Comparison of ENCODE assay signal across 8 cellular contexts in genomic region chr21:32770514-32771133, GRCh38. TPM values are rescaled to one million over a fixed set of nuclear protein-coding genes. Genes with fewer than 3 reads are reported as not detected.
DNase-seq lines count a peak whose midpoint lies in the region; ATAC-seq and TF ChIP-seq lines count a peak whose summit lies in the region.

No MANE protein-coding gene starts in this region.

- no TSS peak for BruUV-seq in Panc1 (replicated peaks; lab: Mats Ljungman, UMichigan)

- peaks cover 49% of the 10 kb centered on the region for H4K20me1 ChIP-seq in GM23338 (replicated peaks; ENCODE audit: insufficient read depth)

- no peak overlapping the region for H2AFZ ChIP-seq in GM23338

- no peak for DNase-seq in CD4-positive, alpha-beta memory T cell
- DNase-seq in GM23338 (ENCODE audit: low spot score) (no peak), Panc1 (ENCODE audit: low read depth, low spot score) (no peak), dorsolateral prefrontal cortex (peak in 2 of 10 donors; percentile 5 to 21), mucosa of descending colon (no peak), NCI-H2107 (lab: John Stamatoyannopoulos, UW) (no peak), DMS114 treated with DMSO at 0.1 percent for 48 hours (lab: John Stamatoyannopoulos, UW; ENCODE audit: unreplicated experiment) (no peak)

- intact Hi-C loops in CD4-positive, alpha-beta memory T cell (cut with micrococcal nuclease) = loop anchor here (1.0 to 5.0 kb wide), 2 partner anchors 158 to 358 kb away; partner anchors contain the start of genes CFAP298 and EVA1C
- intact Hi-C loops in Panc1 (cut with micrococcal nuclease; ENCODE audit: unreplicated experiment) (no loop called here), dorsolateral prefrontal cortex (cut with DNase I) (loop anchor here (1.0 to 10.0 kb wide), 3 partner anchors 42 to 872 kb away; partner anchors contain the start of genes CRYZL1 (in 1 of the 2), ITSN1 (in 1 of the 2) and SYNJ1 (in 1 of the 2)), mucosa of descending colon (cut with DNase I, micrococcal nuclease) (no loop called here)

- H3K27me3 Mint-ChIP-seq in CD4-positive, alpha-beta memory T cell = peaks cover 0 to 3% of the 10 kb centered on the region in 2 donors
- peaks cover 7% of the 10 kb centered on the region for H3K27me3 Mint-ChIP-seq in GM23338 (ENCODE audit: insufficient read depth, low read depth, poor library complexity)

- peaks cover 0 to 8% (median 3%) of the 10 kb centered on the region in 8 donors for H3K9me3 Mint-ChIP-seq in CD4-positive, alpha-beta memory T cell
- H3K9me3 Mint-ChIP-seq in GM23338 = no peaks in the 10 kb centered on the region; the same call in 2 of the 3 replicates

- ATAC-seq in GM23338 = peak; percentile 10
- peak; percentile 12 for ATAC-seq in Panc1
- ATAC-seq in mucosa of descending colon = peak; percentile 3
- no peak for ATAC-seq in HG02678 (IDR thresholded peaks at IDR 0.05; ENCODE audit: unreplicated experiment)

- H3K36me3 Mint-ChIP-seq in CD4-positive, alpha-beta memory T cell = peaks cover 24 to 43% of the 10 kb centered on the region in 2 donors
- H3K36me3 Mint-ChIP-seq in GM23338 (ENCODE audit: low read depth) = peaks cover 45% of the 10 kb centered on the region

- H3K4me2 ChIP-seq in GM23338 = peak overlapping the region; percentile 94

- H3K4me3 ChIP-seq in CD4-positive, alpha-beta memory T cell (ENCODE audit: low read length in 2 of 2) = peak overlapping the region; percentile 77 to 85
- H3K4me3 ChIP-seq in GM23338 (peak overlapping the region; percentile 83), Panc1 (ENCODE audit: low read depth in 2 of 2, low read length in 2 of 2) (peak overlapping the region; percentile 89 to 96), dorsolateral prefrontal cortex (peak overlapping the region; percentile 48 to 97 (median 85)), mucosa of descending colon (peak overlapping the region; percentile 54)

- peak overlapping the region; percentile 55 to 97 (median 94) for H3K27ac Mint-ChIP-seq in CD4-positive, alpha-beta memory T cell
- H3K27ac Mint-ChIP-seq in GM23338 = peak overlapping the region; percentile 99

- no peaks in the 10 kb centered on the region for H3K9me2 ChIP-seq in GM23338 (ENCODE audit: insufficient read depth)

- CTCF ChIA-PET in CD4-positive, alpha-beta memory T cell (lab: Charles Lee; ENCODE audit: partially characterized antibody) = interaction anchor here (1.3 to 2.8 kb wide), 5 partner anchors 14 to 591 kb away, joined by 4 to 34 read pairs (median 10); partner anchors contain the start of gene SYNJ1
- CTCF ChIA-PET in Panc1 (lab: Charles Lee) = interaction anchor here (0.6 kb wide), 1 partner anchor 129 kb away, joined by 3 read pairs; no protein-coding TSS in a partner anchor

- H3K9me3 ChIP-seq in CD4-positive, alpha-beta memory T cell (ENCODE audit: control insufficient read depth in 1 of 2, low read length in 2 of 2) = no peaks in the 10 kb centered on the region
- no peaks in the 10 kb centered on the region for H3K9me3 ChIP-seq in Panc1 (ENCODE audit: control insufficient read depth, insufficient read depth, low read depth, low read length)
- H3K9me3 ChIP-seq in mucosa of descending colon = no peaks in the 10 kb centered on the region

- H3K4me3 Mint-ChIP-seq in CD4-positive, alpha-beta memory T cell = peak overlapping the region; percentile 91 to 97 (median 96)
- H3K4me3 Mint-ChIP-seq in GM23338 = peak overlapping the region; percentile 100

- H3K4me1 Mint-ChIP-seq in CD4-positive, alpha-beta memory T cell = peaks cover 41 to 74% (median 59%) of the 10 kb centered on the region in 4 donors
- peaks cover 24% of the 10 kb centered on the region for H3K4me1 Mint-ChIP-seq in GM23338

- H3K79me2 ChIP-seq in GM23338 (replicated peaks; ENCODE audit: insufficient read depth) = peaks cover 56% of the 10 kb centered on the region

- H3F3A ChIP-seq in GM23338 (replicated peaks; ENCODE audit: low read depth) = no peaks in the 10 kb centered on the region

- H3K4me1 ChIP-seq in CD4-positive, alpha-beta memory T cell (ENCODE audit: insufficient read depth, low read length) = peaks cover 61% of the 10 kb centered on the region
- peaks cover 24% of the 10 kb centered on the region for H3K4me1 ChIP-seq in GM23338 (ENCODE audit: insufficient read depth)
- H3K4me1 ChIP-seq in Panc1 (ENCODE audit: control insufficient read depth, insufficient read depth, low read length) = peaks cover 6% of the 10 kb centered on the region
- H3K4me1 ChIP-seq in mucosa of descending colon (ENCODE audit: low read depth) = peaks cover 22% of the 10 kb centered on the region

- no peaks in the 10 kb centered on the region for H3K27me3 ChIP-seq in CD4-positive, alpha-beta memory T cell (ENCODE audit: insufficient read depth, low read length)
- H3K27me3 ChIP-seq in GM23338 (ENCODE audit: insufficient read depth) = no peaks in the 10 kb centered on the region
- no peaks in the 10 kb centered on the region for H3K27me3 ChIP-seq in Panc1 (ENCODE audit: control insufficient read depth, insufficient read depth, low read length)
- H3K27me3 ChIP-seq in dorsolateral prefrontal cortex = no peaks in the 10 kb centered on the region

- H3K36me3 ChIP-seq in CD4-positive, alpha-beta memory T cell (ENCODE audit: insufficient read depth, low read length) = peaks cover 10% of the 10 kb centered on the region
- H3K36me3 ChIP-seq in GM23338 (ENCODE audit: insufficient read depth) (peaks cover 24% of the 10 kb centered on the region; the same call in 1 of the 2 replicates), Panc1 (ENCODE audit: control insufficient read depth, insufficient read depth, low read length) (peaks cover 5% of the 10 kb centered on the region), mucosa of descending colon (ENCODE audit: low read depth) (no peaks in the 10 kb centered on the region)

- H3K27ac ChIP-seq in CD4-positive, alpha-beta memory T cell (ENCODE audit: low read depth, low read length) = peak overlapping the region; percentile 71
- H3K27ac ChIP-seq in GM23338 (ENCODE audit: low read depth) (no peak overlapping the region), Panc1 (ENCODE audit: low read length) (peak overlapping the region; percentile 87), dorsolateral prefrontal cortex (peak overlapping the region in 53 of 59 donors; percentile 36 to 97 (median 87))

- POLR2A ChIA-PET in CD4-positive, alpha-beta memory T cell (lab: Charles Lee; ENCODE audit: partially characterized antibody) = interaction anchor here (0.6 to 4.1 kb wide), 15 partner anchors 8 to 855 kb away, joined by 3 to 90 read pairs (median 7); partner anchors contain the start of genes CFAP298, SYNJ1 and TMEM50B
- POLR2A ChIA-PET in Panc1 (lab: Charles Lee) = interaction anchor here (0.7 kb wide), 1 partner anchor 103 kb away, joined by 12 read pairs; no protein-coding TSS in a partner anchor

- in situ Hi-C loops in Panc1 (cut with HindIII; ENCODE audit: low pct_unique_long_range_greater_than_20kb, low sequenced_read_pairs) = no loop called here

- TF ChIP-seq CTCF in GM23338 (conservative IDR thresholded peaks at IDR 0.05; ENCODE audit: low read depth in 2 of 2) = no peak
- no peak for TF ChIP-seq CTCF in Panc1 (IDR thresholded peaks at IDR 0.05)
- no peak for TF ChIP-seq CTCF in dorsolateral prefrontal cortex (IDR thresholded peaks at IDR 0.05 in 54 of 56, conservative IDR thresholded peaks at IDR 0.05 in 2 of 56; ENCODE audit: low read depth in 1 of 56, partially characterized antibody in 56 of 56)
- TF ChIP-seq CTCF in mucosa of descending colon (IDR thresholded peaks at IDR 0.05) = no peak

TF ChIP-seq in GM23338, 12 proteins besides CTCF, POLR2A, EP300 and RAD21:
- no peak for TF ChIP-seq NANOG (IDR thresholded peaks at IDR 0.05; ENCODE audit: borderline replicate concordance)
- no peak for TF ChIP-seq JUNB (IDR thresholded peaks at IDR 0.05; ENCODE audit: unreplicated experiment)
- TF ChIP-seq STAT1 (IDR thresholded peaks at IDR 0.05; ENCODE audit: unreplicated experiment) = no peak
- no peak for TF ChIP-seq ZNF331 (CRISPR knock-in tag; IDR thresholded peaks at IDR 0.05; ENCODE audit: low read depth)
TF ChIP-seq in GM23338: peak in this region for 0.

RNA-seq across cellular contexts. Expression of gene PAXBP1, which starts 0.9 kb away (rescaled TPM):
- total RNA-seq in CD4-positive, alpha-beta memory T cell = 10 to 100 TPM; 72.8 to 75.1 TPM
- polyA plus RNA-seq in CD4-positive, alpha-beta memory T cell = 10 to 100 TPM in 1 of 2 donors, 1 to 10 TPM in 1; 5.5 to 14.8 TPM
- 61.8 and 74.4 TPM in 2 replicates for total RNA-seq in GM23338 (2014; rRNA removed; shearing (Covaris generic))
- polyA plus RNA-seq in GM23338 (2016; fragmentation: Nextera tagmentation; extraction: Ambion mirVana) = 26.5 and 35.8 TPM in 2 replicates
- total RNA-seq in Panc1 (2021; ENCODE audit: unreplicated experiment) = 29.3 TPM
- polyA plus RNA-seq in Panc1 (2012; ENCODE audit: insufficient read length) = 7.4 TPM
- total RNA-seq in dorsolateral prefrontal cortex = 10 to 100 TPM; 34.2 to 89.7 (median 51.8) TPM
- total RNA-seq in mucosa of descending colon = 10 to 100 TPM; 39.5 to 42.7 (median 41.0) TPM

RNA-seq across cellular contexts. Expression of gene SYNJ1, which starts 42.8 kb away (rescaled TPM):
- total RNA-seq in CD4-positive, alpha-beta memory T cell = 10 to 100 TPM; 27.6 to 29.4 TPM
- polyA plus RNA-seq in CD4-positive, alpha-beta memory T cell = 1 to 10 TPM; 5.6 to 6.2 TPM
- total RNA-seq in GM23338 (2014; rRNA removed; shearing (Covaris generic)) = 4.2 and 8.2 TPM in 2 replicates
- polyA plus RNA-seq in GM23338 (2016; fragmentation: Nextera tagmentation; extraction: Ambion mirVana) = 1.4 and 2.2 TPM in 2 replicates
- total RNA-seq in Panc1 (2021; ENCODE audit: unreplicated experiment) (10.5 TPM), dorsolateral prefrontal cortex (100 to 1,000 TPM in 110 of 120 experiments, 10 to 100 TPM in 10; 60.7 to 224 (median 158) TPM), mucosa of descending colon (10 to 100 TPM; 13.2 to 21.1 (median 16.8) TPM)
- 2.3 TPM for polyA plus RNA-seq in Panc1 (2012; ENCODE audit: insufficient read length)

Comparison
In these comparisons a context has a peak if more than half of its experiments do, and no peak if none do; other contexts are left out.
1. intact Hi-C loops: an anchor here in CD4-positive, alpha-beta memory T cell (1.0 to 5.0 kb wide) and dorsolateral prefrontal cortex (1.0 to 10.0 kb wide); none called in Panc1 and mucosa of descending colon.